Comparison of ENCODE assay signal across 21 cellular contexts in genomic region chr18:49639643-49640361, GRCh38.
A peak's percentile ranks its signal among the peaks of the same experiment; 100 is the strongest.
DNase-seq lines count a peak whose midpoint lies in the region; ATAC-seq, FAIRE-seq and TF ChIP-seq lines count a peak whose summit lies in the region.
"Had no signal": no experiment of that assay in that cellular context is flagged by ENCODE, and none has a peak within 500 bp of the region (broad histone marks: within the 10 kb centered on the region; RNA-seq: fewer than 3 reads in every experiment).

No MANE protein-coding gene starts in this region.

- H3K4me3 Mint-ChIP-seq in stimulated activated memory B cell treated with anti-CD40 and anti-IgM and Interleukin-4, amounts not matched to agents 10 μg/mL and 1 μg/mL and 100 μg/mL, for 72 hours, result no peak overlapping the region
- H3K4me3 Mint-ChIP-seq: CD4-positive, CD25-positive, alpha-beta regulatory T cell; memory B cell; nephron progenitor cell had no signal

- no peak overlapping the region for H2AFZ ChIP-seq in H1 (ENCODE audit: low read length)
- H2AFZ ChIP-seq in osteoblast (ENCODE audit: low read length), result peak overlapping the region; percentile 68

- TF ChIP-seq CTCF in H1 (IDR thresholded peaks at IDR 0.05; ENCODE audit: control extremely low read depth in 1 of 3, insufficient read depth in 1 of 3, low read depth in 1 of 3, low read length in 3 of 3) (no peak), osteoblast (IDR thresholded peaks at IDR 0.05; ENCODE audit: extremely low read depth, low read depth, low read length) (no peak)

- no peak overlapping the region for H2BK5ac ChIP-seq in H1 (ENCODE audit: low read depth, low read length)

- H3K36me3 Mint-ChIP-seq in stimulated activated memory B cell treated with anti-CD40 and anti-IgM and Interleukin-4, amounts not matched to agents 10 μg/mL and 1 μg/mL and 100 μg/mL, for 72 hours, result no peaks in the 10 kb centered on the region
- H3K36me3 Mint-ChIP-seq: CD4-positive, CD25-positive, alpha-beta regulatory T cell; memory B cell had no signal

- no peak overlapping the region for H4K91ac ChIP-seq in H1 (replicated peaks; ENCODE audit: insufficient read length, low read length)

- peaks cover 45% of the 10 kb centered on the region for H3K27me3 Mint-ChIP-seq in stimulated activated memory B cell treated with anti-CD40 and anti-IgM and Interleukin-4, amounts not matched to agents 10 μg/mL and 1 μg/mL and 100 μg/mL, for 72 hours

- H3K4me1 Mint-ChIP-seq in stimulated activated memory B cell treated with anti-CD40 and anti-IgM and Interleukin-4, amounts not matched to agents 10 μg/mL and 1 μg/mL and 100 μg/mL, for 72 hours, result no peaks in the 10 kb centered on the region
- H3K4me1 Mint-ChIP-seq: CD4-positive, CD25-positive, alpha-beta regulatory T cell; memory B cell had no signal

- peaks cover 0 to 3% of the 10 kb centered on the region in 2 experiments; a peak in 1 of 4 replicates for H3K9me3 ChIP-seq in H1 (ENCODE audit: insufficient read depth in 2 of 2, low read depth in 1 of 2, low read length in 1 of 2)
- H3K9me3 ChIP-seq in osteoblast (ENCODE audit: low read depth, low read length), result no peaks in the 10 kb centered on the region

- WGBS in H1 (ENCODE audit: extremely low coverage in 1 of 2, insufficient coverage in 1 of 2, insufficient read length in 1 of 2, insufficient replicate concordance in 2 of 2, low coverage in 1 of 2, low lambda C conversion rate in 2 of 2, missing lambda C conversion rate in 1 of 2), 2 experiments, result 87% methylated on average over 11 of the region's 13 CpGs; no CpG with 5 or more reads in 1 of the 2 experiments

- H3K23me2 ChIP-seq in H1 (ENCODE audit: low read depth, low read length), result no peaks in the 10 kb centered on the region

- H3K4me2 ChIP-seq in H1 (ENCODE audit: insufficient read depth in 1 of 2, low read depth in 2 of 2, low read length in 2 of 2) (no peak overlapping the region), osteoblast (ENCODE audit: insufficient read depth, low read length) (no peak overlapping the region)

- DNase-seq in HT1080 (ENCODE audit: low read depth), result peak; percentile 11
- no peak for DNase-seq in H1 (ENCODE audit: low read depth in 1 of 2, low spot score in 2 of 2)
- DNase-seq in kidney tubule cell (ENCODE audit: low spot score), result peak; percentile 64
- no peak for DNase-seq in osteoblast (ENCODE audit: insufficient read length, low spot score, missing footprints)
- DNase-seq in NCI-H510A treated with DMSO at 0.1 percent for 48 hours (lab: John Stamatoyannopoulos, UW), result no peak
- no peak for DNase-seq in RKO (ENCODE audit: low spot score)
- no peak for DNase-seq in T-helper 9 cell
- DNase-seq: activated naive CD4-positive, alpha-beta T cell treated with Interleukin-2 at 50 U/mL for 16 hours; anterior cingulate cortex; CD4-positive, CD25-positive, alpha-beta regulatory T cell; DMS79 treated with DMSO at 0.1 percent for 48 hours; NCI-H1417 treated with DMSO at 0.1 percent for 48 hours; nephron progenitor cell; RPMI8226; stimulated activated CD4-positive, alpha-beta T cell treated with anti-CD3 and anti-CD28 coated beads, Interleukin-2, amount 100 ng/mL, for 48 hours had no signal

- H2AK5ac ChIP-seq in H1 (ENCODE audit: low read depth, low read length), result no peak overlapping the region

- H4K5ac ChIP-seq in H1 (ENCODE audit: insufficient read length, low read depth, low read length), result no peak overlapping the region

- no peak overlapping the region for H3K27ac ChIP-seq in H1 (ENCODE audit: low read depth, low read length)
- no peak overlapping the region for H3K27ac ChIP-seq in osteoblast (ENCODE audit: low read depth, low read length)

- H3K4ac ChIP-seq in H1 (replicated peaks; ENCODE audit: insufficient read length, low read depth, low read length), result no peak overlapping the region

- H3K79me2 ChIP-seq in H1 (ENCODE audit: control insufficient read depth in 1 of 2, insufficient read depth in 2 of 2, low read length in 2 of 2) (no peaks in the 10 kb centered on the region), osteoblast (ENCODE audit: insufficient read depth, low read length) (no peaks in the 10 kb centered on the region)

- CTCF ChIA-PET in H1 (lab: Charles Lee; ENCODE audit: partially characterized antibody), result interaction anchor here (1.4 to 2.2 kb wide), 2 partner anchors 11 to 28 kb away, joined by 3 to 9 read pairs; no protein-coding TSS in a partner anchor

- H2BK12ac ChIP-seq in H1 (ENCODE audit: low read depth, low read length), result no peak overlapping the region

- POLR2A ChIA-PET in H1 (lab: Charles Lee; ENCODE audit: partially characterized antibody), result interaction anchor here (0.7 kb wide), 1 partner anchor 14 kb away, joined by 3 read pairs; no protein-coding TSS in a partner anchor

- no peak for FAIRE-seq in H1 (lab: Jason Lieb, UNC)
- FAIRE-seq: colon, endometrium, frontal cortex, urothelium cell line had no signal

- H3K36me3 ChIP-seq in H1 (ENCODE audit: control insufficient read depth in 2 of 4, insufficient read depth in 4 of 4, low read length in 3 of 4) (no peaks in the 10 kb centered on the region), osteoblast (ENCODE audit: insufficient read depth, low read length) (no peaks in the 10 kb centered on the region)

- H3K18ac ChIP-seq in H1 (ENCODE audit: extremely low read depth, low read length), result no peak overlapping the region

- no peak for TF ChIP-seq POLR2A in H1 (IDR thresholded peaks at IDR 0.05; ENCODE audit: control extremely low read depth in 1 of 2, low read depth in 2 of 2, low read length in 2 of 2)

- H3K56ac ChIP-seq in H1 (replicated peaks; ENCODE audit: insufficient read length, low read depth, low read length), result no peak overlapping the region

- H4K20me1 ChIP-seq in H1 (replicated peaks in 1 of 2; ENCODE audit: control insufficient read depth in 1 of 2, insufficient read depth in 2 of 2, low read length in 2 of 2) (no peaks in the 10 kb centered on the region), osteoblast (ENCODE audit: insufficient read depth, low read length) (no peaks in the 10 kb centered on the region)

- H3K9ac ChIP-seq in H1 (replicated peaks in 1 of 4; ENCODE audit: extremely low read depth in 1 of 4, low read depth in 3 of 4, low read length in 3 of 4), result no peak overlapping the region

- no peak overlapping the region for H3K4me3 ChIP-seq in H1 (ENCODE audit: extremely low read depth in 1 of 4, insufficient read depth in 2 of 4, low read depth in 3 of 4, low read length in 4 of 4)
- H3K4me3 ChIP-seq in osteoblast (ENCODE audit: insufficient read depth, low read length), result no peak overlapping the region

- no peak overlapping the region for H3K14ac ChIP-seq in H1 (ENCODE audit: insufficient read length)

- H3K4me1 ChIP-seq in H1 (replicated peaks in 1 of 4; ENCODE audit: control insufficient read depth in 3 of 4, insufficient read depth in 4 of 4, low read length in 3 of 4), result no peaks in the 10 kb centered on the region
- H3K4me1 ChIP-seq in osteoblast (ENCODE audit: insufficient read depth, low read length), result peaks cover 6% of the 10 kb centered on the region

- H3K27ac Mint-ChIP-seq in stimulated activated memory B cell treated with anti-CD40 and anti-IgM and Interleukin-4, amounts not matched to agents 10 μg/mL and 1 μg/mL and 100 μg/mL, for 72 hours, result no peak overlapping the region
- H3K27ac Mint-ChIP-seq: memory B cell, nephron progenitor cell had no signal

- no peak overlapping the region for H2BK15ac ChIP-seq in H1 (ENCODE audit: low read length)

- TF ChIP-seq EP300 in H1 (IDR thresholded peaks at IDR 0.05; ENCODE audit: borderline replicate concordance in 1 of 2, low read depth in 2 of 2, low read length in 2 of 2), result no peak

- H3K27me3 ChIP-seq in H1 (replicated peaks in 1 of 4; ENCODE audit: control insufficient read depth in 3 of 4, extremely low read depth in 1 of 4, insufficient read depth in 3 of 4, low read length in 3 of 4) (no peaks in the 10 kb centered on the region), osteoblast (ENCODE audit: insufficient read depth, low read length) (no peaks in the 10 kb centered on the region)

- no peak overlapping the region for H3K23ac ChIP-seq in H1 (ENCODE audit: insufficient read length)

- H2BK20ac ChIP-seq in H1 (ENCODE audit: low read length), result no peak overlapping the region

- H2BK120ac ChIP-seq in H1 (replicated peaks; ENCODE audit: low read depth, low read length), result no peak overlapping the region

- H3K79me1 ChIP-seq in H1 (ENCODE audit: low read depth, low read length), result no peaks in the 10 kb centered on the region

- ATAC-seq in stimulated activated memory B cell treated with anti-CD40 and anti-IgM and Interleukin-4, amounts not matched to agents 10 μg/mL and 1 μg/mL and 100 μg/mL, for 72 hours, result no peak

- TF ChIP-seq RAD21 in H1 (IDR thresholded peaks at IDR 0.05 in 1 of 2, conservative IDR thresholded peaks at IDR 0.05 in 1 of 2; ENCODE audit: low read depth in 2 of 2, low read length in 2 of 2), result no peak

- 0 out of 2 replicates have a peak overlapping the region, but pooled peaks have one; percentile 11 for H4K8ac ChIP-seq in H1 (ENCODE audit: extremely low read depth, insufficient read depth, low read length)

- H3K9me3 Mint-ChIP-seq in stimulated activated memory B cell treated with anti-CD40 and anti-IgM and Interleukin-4, amounts not matched to agents 10 μg/mL and 1 μg/mL and 100 μg/mL, for 72 hours, result no peaks in the 10 kb centered on the region
- H3K9me3 Mint-ChIP-seq: memory B cell had no signal

TF ChIP-seq in H1, 55 proteins besides CTCF, POLR2A, EP300 and RAD21 (continues in another document):
- TF ChIP-seq RNF2 (IDR thresholded peaks at IDR 0.05; ENCODE audit: borderline replicate concordance, low read depth, low read length, missing control alignments, poor library complexity, severe bottlenecking) (no peak), CBX5 (IDR thresholded peaks at IDR 0.05; ENCODE audit: low read depth, low read length) (no peak), FOSL1 (IDR thresholded peaks at IDR 0.05; ENCODE audit: insufficient read depth, low read depth, low read length) (no peak), SP1 (IDR thresholded peaks at IDR 0.05; ENCODE audit: low read depth, low read length) (no peak), SIX5 (IDR thresholded peaks at IDR 0.05; ENCODE audit: low read depth, low read length) (no peak), MAX (IDR thresholded peaks at IDR 0.05) (no peak), SUZ12 (IDR thresholded peaks at IDR 0.05; ENCODE audit: low read length) (no peak), RFX5 (IDR thresholded peaks at IDR 0.05; ENCODE audit: borderline replicate concordance, low read depth, low read length) (no peak)

Comparison
In these comparisons a context has a peak if more than half of its experiments do, and no peak if none do; other contexts are left out.
1. DNase-seq: peak in HT1080 (single experiment) and kidney tubule cell (single experiment); none in H1 (0 of 2), osteoblast (single experiment), NCI-H510A treated with DMSO at 0.1 percent for 48 hours (single experiment), RKO (single experiment) and T-helper 9 cell (single experiment).